ENCODE assay signal across 15 cellular contexts in genomic region chr17:20170085-20170484, GRCh38.
"Had no signal": no experiment of that assay in that cellular context is flagged by ENCODE, and none has a peak within 500 bp of the region (broad histone marks: within the 10 kb centered on the region; RNA-seq: fewer than 3 reads in every experiment).

No MANE protein-coding gene starts in this region.

- H3K4me3 ChIP-seq: heart left ventricle, ovary, stomach, upper lobe of left lung, uterus had no signal

- H3K27me3 ChIP-seq: heart left ventricle, ovary, stomach, upper lobe of left lung, uterus had no signal

- ATAC-seq: heart left ventricle, natural killer cell, right cardiac atrium had no signal

- H3K4me1 ChIP-seq: upper lobe of left lung, uterus had no signal

- DNase-seq: foreskin melanocyte; heart left ventricle; hypothalamus; kidney glomerular epithelial cell; mammary epithelial cell; natural killer cell; ovary; right cardiac atrium; small intestine; stimulated activated CD4-positive, alpha-beta T cell treated with anti-CD3 and anti-CD28 coated beads, Interleukin-12 subunit alpha, Interleukin-12 subunit beta, amount 100 ng/mL, for 4 hours; stimulated activated naive CD4-positive, alpha-beta T cell; stomach; upper lobe of left lung; uterus had no signal

- FAIRE-seq: islet of Langerhans, small intestine had no signal

- H3K9me3 ChIP-seq: heart left ventricle, ovary, stomach, upper lobe of left lung, uterus had no signal

- H3K36me3 ChIP-seq: heart left ventricle, ovary, stomach, upper lobe of left lung, uterus had no signal

- H3K27ac ChIP-seq: heart left ventricle, ovary, stomach, upper lobe of left lung had no signal
